In the genomic region with DNA sequence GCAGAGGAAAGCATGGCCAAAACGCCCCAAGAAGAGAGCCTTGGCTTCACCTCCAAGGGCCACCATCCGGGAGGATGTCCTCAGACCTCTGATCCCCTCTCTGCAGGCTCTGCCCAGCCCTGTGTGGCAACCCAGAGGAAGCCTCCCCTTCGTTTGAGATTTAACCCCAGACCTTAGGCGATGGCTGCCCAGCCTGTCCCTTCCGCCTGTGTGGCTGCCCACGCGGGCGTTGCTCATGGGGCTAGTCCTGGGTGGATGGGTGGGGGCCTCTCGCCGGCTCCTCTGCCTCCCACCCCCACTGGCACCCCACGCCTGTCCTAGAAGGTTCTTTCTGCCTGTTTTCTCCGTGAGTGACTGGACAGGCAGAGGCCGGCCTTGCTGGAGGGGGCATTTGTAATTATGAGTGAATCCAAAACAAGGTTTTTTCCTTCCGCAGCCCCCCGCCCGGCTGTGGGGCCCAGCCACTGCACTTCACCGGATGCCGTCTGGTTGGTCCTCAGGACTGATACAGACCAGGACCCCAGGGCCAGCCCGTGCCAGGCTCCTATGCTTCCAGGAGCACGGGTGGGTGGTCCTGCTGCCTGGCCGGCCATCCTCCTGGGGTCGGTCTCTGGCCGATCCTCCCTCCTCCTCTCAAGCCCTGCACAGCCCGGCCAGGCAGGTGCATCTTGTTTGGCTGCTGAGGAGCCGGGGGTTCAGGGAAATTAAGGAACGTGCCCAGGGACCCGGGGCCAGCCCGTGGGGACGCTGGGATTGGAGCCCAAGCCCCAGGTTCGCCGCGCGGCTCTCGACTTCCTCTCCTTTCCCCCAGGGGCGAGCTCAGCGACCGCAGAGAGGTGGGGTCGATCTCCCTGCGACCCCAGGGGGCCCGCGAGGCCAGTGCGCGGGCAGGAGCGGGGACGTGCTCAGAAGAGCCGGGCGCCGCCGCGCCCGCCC, we compare ENCODE assay signal across 16 cellular contexts. TPM values are rescaled to one million over a fixed set of nuclear protein-coding genes. Genes with fewer than 3 reads are reported as not detected.
DNase-seq lines count a peak whose midpoint lies in the region; FAIRE-seq and TF ChIP-seq lines count a peak whose summit lies in the region.
"Had no signal": no experiment of that assay in that cellular context is flagged by ENCODE, and none has a peak within 500 bp of the region (broad histone marks: within the 10 kb centered on the region; RNA-seq: fewer than 3 reads in every experiment).

A gene (plus strand): TSS at position 636 of the 936 bp plus-strand sequence. CDS start 393 bp downstream, outside the sequence.

- no peaks in the 10 kb centered on the region for H3K9me2 ChIP-seq in neural cell (ENCODE audit: insufficient read depth, low read length)

- FAIRE-seq in GM12892 (lab: Jason Lieb, UNC) = no peak
- FAIRE-seq: GM18507, pancreas had no signal

- H3K36me3 ChIP-seq in BLaER1 (no peaks in the 10 kb centered on the region), KMS-11 (ENCODE audit: insufficient read depth) (no peaks in the 10 kb centered on the region), neural cell (ENCODE audit: insufficient read depth, low read length) (no peaks in the 10 kb centered on the region), Caco-2 (ENCODE audit: control insufficient read depth, insufficient read depth, low read length) (no peaks in the 10 kb centered on the region), spleen (no peaks in the 10 kb centered on the region)
- H3K36me3 ChIP-seq: brain microvascular endothelial cell, heart left ventricle, pancreas had no signal

- no TSS peak for BruUV-seq in Caco-2 (replicated peaks; lab: Mats Ljungman, UMichigan)

- H3K27me3 Mint-ChIP-seq in endothelial cell (ENCODE audit: unreplicated experiment) = peaks cover 16% of the 10 kb centered on the region
- no peaks in the 10 kb centered on the region for H3K27me3 Mint-ChIP-seq in Caco-2 (ENCODE audit: insufficient read depth, unreplicated experiment)

- TF ChIP-seq POLR2A in spleen (IDR thresholded peaks at IDR 0.05) = no peak
- no peak for TF ChIP-seq POLR2A in GM12892 (IDR thresholded peaks at IDR 0.05; ENCODE audit: low read depth, low read length)

- no peak for TF ChIP-seq RAD21 in neural cell (conservative IDR thresholded peaks at IDR 0.05)

- H3K4me1 ChIP-seq in BLaER1 (peaks cover 85% of the 10 kb centered on the region), KMS-11 (ENCODE audit: low read depth, poor library complexity, severe bottlenecking) (peaks cover 23% of the 10 kb centered on the region), Caco-2 (no peaks in the 10 kb centered on the region), spleen (peaks cover 0 to 38% (median 23%) of the 10 kb centered on the region in 6 donors)
- H3K4me1 ChIP-seq: pancreas had no signal

- no peaks in the 10 kb centered on the region for H3F3A ChIP-seq in neural cell (ENCODE audit: insufficient read depth, low read length, poor library complexity, severe bottlenecking)

- H3K4me1 Mint-ChIP-seq in endothelial cell (ENCODE audit: unreplicated experiment) (peaks cover 31% of the 10 kb centered on the region), Caco-2 (ENCODE audit: low read depth, unreplicated experiment) (no peaks in the 10 kb centered on the region)
- H3K4me1 Mint-ChIP-seq: activated T-helper 17 cell treated with anti-CD3 and anti-CD28 coated beads, Interleukin-2, amount 50 U/mL, for 72 hours had no signal

- no peak for TF ChIP-seq EP300 in neural cell (conservative IDR thresholded peaks at IDR 0.05; ENCODE audit: poor library complexity, severe bottlenecking)

- H3K27ac ChIP-seq in BLaER1 (no peak within 1 kb of the TSS), KMS-11 (no peak within 1 kb of the TSS; the same call in 1 of the 2 replicates), neural cell (ENCODE audit: low read length) (no peak within 1 kb of the TSS), spleen (no peak within 1 kb of the TSS)
- H3K27ac ChIP-seq: brain microvascular endothelial cell, heart left ventricle, pancreas had no signal

- H4K20me1 ChIP-seq in BLaER1 = peaks cover 17% of the 10 kb centered on the region; the same call in 1 of the 2 replicates
- no peaks in the 10 kb centered on the region for H4K20me1 ChIP-seq in KMS-11 (ENCODE audit: insufficient read depth)
- no peaks in the 10 kb centered on the region for H4K20me1 ChIP-seq in neural cell (ENCODE audit: insufficient read depth)

- H3K9me3 ChIP-seq in BLaER1 (no peaks in the 10 kb centered on the region), neural cell (ENCODE audit: low read length) (no peaks in the 10 kb centered on the region), Caco-2 (no peaks in the 10 kb centered on the region), spleen (no peaks in the 10 kb centered on the region)
- H3K9me3 ChIP-seq: heart left ventricle, pancreas had no signal

- H3K4me3 Mint-ChIP-seq in endothelial cell (ENCODE audit: unreplicated experiment) (peak within 1 kb of the TSS; percentile 89), Caco-2 (ENCODE audit: unreplicated experiment) (no peak within 1 kb of the TSS)
- H3K4me3 Mint-ChIP-seq: activated T-helper 17 cell treated with anti-CD3 and anti-CD28 coated beads, Interleukin-2, amount 50 U/mL, for 72 hours; T-helper 2 cell treated with Interferon-gamma antibody and Interleukin-4, amounts not matched to agents 5 μg/mL and 100 μg/mL, for 36 hours had no signal

- H3K27me3 ChIP-seq in BLaER1 = peaks cover 28% of the 10 kb centered on the region
- H3K27me3 ChIP-seq in KMS-11 (ENCODE audit: insufficient read depth, low read depth) = no peaks in the 10 kb centered on the region
- peaks cover 29% of the 10 kb centered on the region for H3K27me3 ChIP-seq in neural cell (ENCODE audit: insufficient read depth, low read depth, low read length)
- no peaks in the 10 kb centered on the region for H3K27me3 ChIP-seq in Caco-2 (replicated peaks; ENCODE audit: control insufficient read depth, insufficient read depth, low read length)
- H3K27me3 ChIP-seq in spleen (replicated peaks in 1 of 7) = peaks cover 0 to 81% (median 31%) of the 10 kb centered on the region in 7 donors

- CTCF ChIA-PET in Caco-2 (lab: Charles Lee) = no interaction called here

- H3K27ac Mint-ChIP-seq in endothelial cell (ENCODE audit: unreplicated experiment) = no peak within 1 kb of the TSS
- H3K27ac Mint-ChIP-seq in Caco-2 (ENCODE audit: unreplicated experiment) = no peak within 1 kb of the TSS
- H3K27ac Mint-ChIP-seq: activated T-helper 17 cell treated with anti-CD3 and anti-CD28 coated beads, Interleukin-2, amount 50 U/mL, for 72 hours; T-helper 2 cell treated with Interferon-gamma antibody and Interleukin-4, amounts not matched to agents 5 μg/mL and 100 μg/mL, for 36 hours had no signal

- H3K36me3 Mint-ChIP-seq in endothelial cell (ENCODE audit: low read depth, unreplicated experiment) = peaks cover 4% of the 10 kb centered on the region
- H3K36me3 Mint-ChIP-seq in Caco-2 (ENCODE audit: insufficient read depth, unreplicated experiment) = no peaks in the 10 kb centered on the region

- DNase-seq in endothelial cell (ENCODE audit: low spot score) (no peak), Caco-2 (no peak), spleen (no peak), GM12892 (ENCODE audit: insufficient read length) (no peak)
- DNase-seq in stimulated activated CD8-positive, alpha-beta memory T cell treated with anti-CD3 and anti-CD28 coated beads, Interleukin-4, amount 100 ng/mL, for 48 hours = no peak
- DNase-seq: brain microvascular endothelial cell, GOT3, heart left ventricle, NCI-H446 had no signal

- H3K79me2 ChIP-seq in KMS-11 (ENCODE audit: insufficient read depth, low read depth) (no peaks in the 10 kb centered on the region), neural cell (replicated peaks; ENCODE audit: insufficient read depth, low read length) (no peaks in the 10 kb centered on the region)

- POLR2A ChIA-PET in Caco-2 (lab: Charles Lee) = no interaction called here

- H3K9ac ChIP-seq in BLaER1 (peak within 1 kb of the TSS; percentile 38; the same call in 1 of the 2 replicates), KMS-11 (no peak within 1 kb of the TSS; the same call in 1 of the 2 replicates), neural cell (ENCODE audit: low read length) (no peak within 1 kb of the TSS)

- TF ChIP-seq CTCF in KMS-11 (conservative IDR thresholded peaks at IDR 0.05; ENCODE audit: low read depth, low read length) = no peak
- TF ChIP-seq CTCF in endothelial cell (IDR thresholded peaks at IDR 0.05; ENCODE audit: unreplicated experiment) = no peak
- no peak for TF ChIP-seq CTCF in neural cell (IDR thresholded peaks at IDR 0.05; ENCODE audit: poor library complexity, severe bottlenecking)
- no peak for TF ChIP-seq CTCF in Caco-2 (IDR thresholded peaks at IDR 0.05; ENCODE audit: insufficient read depth in 1 of 2, low read depth in 1 of 2, low read length in 1 of 2, severe bottlenecking in 1 of 2, unreplicated experiment in 1 of 2)
- TF ChIP-seq CTCF in spleen (IDR thresholded peaks at IDR 0.05 in 8 of 11, conservative IDR thresholded peaks at IDR 0.05 in 3 of 11) = no peak

- peak within 1 kb of the TSS; percentile 92 for H3K4me2 ChIP-seq in BLaER1
- peak within 1 kb of the TSS; percentile 79 for H3K4me2 ChIP-seq in KMS-11
- no peak within 1 kb of the TSS for H3K4me2 ChIP-seq in neural cell (ENCODE audit: low read length)

- intact Hi-C loops in Caco-2 (cut with micrococcal nuclease; ENCODE audit: unreplicated experiment) (no loop called here), spleen (cut with DNase I; ENCODE audit: low total_unique reads) (no loop called here)

- WGBS in spleen, 5 donors = 25 to 46% (median 32%) methylated on average over 34 to 51 of the region's 51 CpGs

- no peaks in the 10 kb centered on the region for H3K9me3 Mint-ChIP-seq in endothelial cell (ENCODE audit: unreplicated experiment)
- no peaks in the 10 kb centered on the region for H3K9me3 Mint-ChIP-seq in Caco-2 (ENCODE audit: unreplicated experiment)
- H3K9me3 Mint-ChIP-seq: activated T-helper 17 cell treated with anti-CD3 and anti-CD28 coated beads, Interleukin-2, amount 50 U/mL, for 72 hours; T-helper 2 cell treated with Interferon-gamma antibody and Interleukin-4, amounts not matched to agents 5 μg/mL and 100 μg/mL, for 36 hours had no signal

- peak within 1 kb of the TSS; percentile 57 for H3K4me3 ChIP-seq in BLaER1
- H3K4me3 ChIP-seq in KMS-11 (IDR thresholded peaks at IDR 0.05; ENCODE audit: insufficient read depth, low read depth, low read length) = no peak within 1 kb of the TSS
- peak within 1 kb of the TSS; percentile 33 for H3K4me3 ChIP-seq in neural cell (ENCODE audit: low read length)
- no peak within 1 kb of the TSS for H3K4me3 ChIP-seq in Caco-2 (ENCODE audit: low read depth, low read length)
- peak within 1 kb of the TSS in 1 of 8 donors; percentile 49 for H3K4me3 ChIP-seq in spleen
- H3K4me3 ChIP-seq: heart left ventricle, pancreas had no signal

- H2AFZ ChIP-seq in KMS-11 (ENCODE audit: low read depth) = peak within 1 kb of the TSS; percentile 75; the same call in 1 of the 2 replicates
- H2AFZ ChIP-seq in neural cell (ENCODE audit: low read depth, low read length) = no peak within 1 kb of the TSS

TF ChIP-seq in neural cell, 6 proteins besides CTCF, POLR2A, EP300 and RAD21 (continues in another document):
- TF ChIP-seq MXI1 (conservative IDR thresholded peaks at IDR 0.05; ENCODE audit: poor library complexity, severe bottlenecking) (no peak), EZH2 (IDR thresholded peaks at IDR 0.05; ENCODE audit: borderline replicate concordance, insufficient read depth, low read length, poor library complexity, severe bottlenecking) (no peak)

RNA-seq across cellular contexts. Expression of the gene that starts here (rescaled TPM):
- 21.1 TPM for total RNA-seq in endothelial cell (ENCODE audit: unreplicated experiment)
- polyA plus RNA-seq in neural cell = not detected in 2 replicates
- polyA minus RNA-seq in neural cell = not detected in 2 replicates
- not detected in 2 replicates for total RNA-seq in Caco-2 (2022)
- not detected for total RNA-seq in spleen
- polyA plus RNA-seq in spleen = not detected
- not detected for polyA plus RNA-seq in GM12892 (2012; ENCODE audit: missing spikeins)
- total RNA-seq: activated T-helper 17 cell treated with anti-CD3 and anti-CD28 coated beads, Interleukin-2, amount 50 U/mL, for 72 hours; heart left ventricle; pancreas had no signal
- polyA plus RNA-seq: heart left ventricle had no signal

Comparison
In these comparisons a context has a peak if more than half of its experiments do, and no peak if none do; other contexts are left out.
1. RNA of the gene that starts here (total RNA-seq): 21.1 TPM in endothelial cell (single experiment); not detected in Caco-2 and not detected in spleen; every median in the first group is over 10 times any median in the second.
2. H3K4me3 ChIP-seq: peak in BLaER1 (single experiment) and neural cell (single experiment); none in KMS-11 (single experiment) and Caco-2 (single experiment).